ENCODE assay signal across 9 cellular contexts in the genomic region with DNA sequence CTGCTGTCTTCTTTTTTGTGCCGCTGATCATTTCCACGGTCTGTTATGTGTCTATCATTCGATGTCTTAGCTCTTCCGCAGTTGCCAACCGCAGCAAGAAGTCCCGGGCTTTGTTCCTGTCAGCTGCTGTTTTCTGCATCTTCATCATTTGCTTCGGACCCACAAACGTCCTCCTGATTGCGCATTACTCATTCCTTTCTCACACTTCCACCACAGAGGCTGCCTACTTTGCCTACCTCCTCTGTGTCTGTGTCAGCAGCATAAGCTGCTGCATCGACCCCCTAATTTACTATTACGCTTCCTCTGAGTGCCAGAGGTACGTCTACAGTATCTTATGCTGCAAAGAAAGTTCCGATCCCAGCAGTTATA. TPM values are rescaled to one million over a fixed set of nuclear protein-coding genes. Genes with fewer than 3 reads are reported as not detected.
DNase-seq lines count a peak whose midpoint lies in the region; ATAC-seq and TF ChIP-seq lines count a peak whose summit lies in the region.
"Had no signal": no experiment of that assay in that cellular context is flagged by ENCODE, and none has a peak within 500 bp of the region (broad histone marks: within the 10 kb centered on the region; RNA-seq: fewer than 3 reads in every experiment).

No MANE protein-coding gene starts in this region.

- H3K4me1 Mint-ChIP-seq in T-cell, result peaks cover 13 to 46% (median 33%) of the 10 kb centered on the region in 3 donors
- H3K4me1 Mint-ChIP-seq in glutamatergic neuron (ENCODE audit: low read depth, unreplicated experiment), result peaks cover 13% of the 10 kb centered on the region

- ATAC-seq in GM21367 (IDR thresholded peaks at IDR 0.05; ENCODE audit: unreplicated experiment) (peak; percentile 70), T-cell (replicated peaks in 1 of 4) (peak; percentile 75 to 93 (median 79)), SK-N-SH treated with all-trans-retinoic acid at 6 μM for 48 hours (no peak)

- H3K27ac Mint-ChIP-seq in T-cell (peak overlapping the region; percentile 79 to 81), glutamatergic neuron (ENCODE audit: unreplicated experiment) (no peak overlapping the region)

- peaks cover 16 to 20% (median 18%) of the 10 kb centered on the region in 3 donors for H3K9me3 Mint-ChIP-seq in T-cell
- H3K9me3 Mint-ChIP-seq in glutamatergic neuron (ENCODE audit: unreplicated experiment), result peaks cover 3% of the 10 kb centered on the region

- H3K27me3 Mint-ChIP-seq in T-cell (peaks cover 0 to 3% of the 10 kb centered on the region in 2 donors), glutamatergic neuron (ENCODE audit: unreplicated experiment) (peaks cover 3% of the 10 kb centered on the region)

- CTCF ChIA-PET in GM10248 (lab: Yijun Ruan, JAX) (interaction anchor here (1.3 kb wide), 1 partner anchor 10 kb away, joined by 3 read pairs; no protein-coding TSS in a partner anchor), T-cell (lab: Charles Lee) (interaction anchor here (0.6 to 1.6 kb wide), 3 partner anchors 16 to 41 kb away, joined by 5 to 12 read pairs (median 8); no protein-coding TSS in a partner anchor)

- TF ChIP-seq CTCF in GM10248 (IDR thresholded peaks at IDR 0.05; ENCODE audit: control extremely low read depth, extremely low read depth, low read depth, missing control alignments), result no peak
- no peak for TF ChIP-seq CTCF in glutamatergic neuron (IDR thresholded peaks at IDR 0.05; ENCODE audit: partially characterized antibody, unreplicated experiment)

- DNase-seq in GM10248 (ENCODE audit: extremely low spot score) (peak; percentile 50), T-cell (peak in 32 of 34 experiments; percentile 13 to 76 (median 52)), Kasumi-1 (lab: John Stamatoyannopoulos, UW) (no peak), glutamatergic neuron (no peak), NCI-H2227 treated with DMSO at 0.1 percent for 48 hours (lab: John Stamatoyannopoulos, UW) (no peak)
- DNase-seq in effector CD4-positive, alpha-beta T cell, result peak; percentile 41
- DNase-seq: COR-L47 had no signal

- peaks cover 10% of the 10 kb centered on the region for H3K36me3 Mint-ChIP-seq in T-cell
- H3K36me3 Mint-ChIP-seq in glutamatergic neuron (ENCODE audit: unreplicated experiment), result peaks cover 35% of the 10 kb centered on the region

- H3K4me3 Mint-ChIP-seq in T-cell (peak overlapping the region; percentile 40 to 55 (median 41)), glutamatergic neuron (ENCODE audit: unreplicated experiment) (no peak overlapping the region)

- POLR2A ChIA-PET in GM10248 (lab: Yijun Ruan, JAX), result no interaction called here
- POLR2A ChIA-PET in T-cell (lab: Charles Lee), result interaction anchor here in 1 of 2 donors (0.6 kb wide), 1 partner anchor 132 kb away, joined by 3 read pairs; no protein-coding TSS in a partner anchor

TF ChIP-seq in SK-N-SH treated with all-trans-retinoic acid at 6 μM for 48 hours, 23 proteins besides CTCF, POLR2A, EP300 and RAD21:
- no peak for TF ChIP-seq ZFP30 (CRISPR knock-in tag; IDR thresholded peaks at IDR 0.05)
- no peak for TF ChIP-seq ZNF565 (CRISPR knock-in tag; conservative IDR thresholded peaks at IDR 0.05; ENCODE audit: low read depth)
- no peak for TF ChIP-seq BACH2 (CRISPR knock-in tag; IDR thresholded peaks at IDR 0.05; ENCODE audit: borderline replicate concordance)
- TF ChIP-seq PPARA (CRISPR knock-in tag; IDR thresholded peaks at IDR 0.05; ENCODE audit: borderline replicate concordance), result no peak
- TF ChIP-seq CSDC2 (CRISPR knock-in tag; IDR thresholded peaks at IDR 0.05), result no peak
- no peak for TF ChIP-seq GLIS3 (CRISPR knock-in tag; IDR thresholded peaks at IDR 0.05)
- TF ChIP-seq ZFP3 (CRISPR knock-in tag; IDR thresholded peaks at IDR 0.05), result no peak
- no peak for TF ChIP-seq ZNF8 (CRISPR knock-in tag; IDR thresholded peaks at IDR 0.05)
- no peak for TF ChIP-seq OSR1 (CRISPR knock-in tag; IDR thresholded peaks at IDR 0.05)
- TF ChIP-seq ARNTL (CRISPR knock-in tag; IDR thresholded peaks at IDR 0.05; ENCODE audit: borderline replicate concordance, low read depth), result no peak
- no peak for TF ChIP-seq ISL1 (CRISPR knock-in tag; IDR thresholded peaks at IDR 0.05)
- TF ChIP-seq ESRRG (CRISPR knock-in tag; IDR thresholded peaks at IDR 0.05), result no peak
- TF ChIP-seq CREB5 (CRISPR knock-in tag; IDR thresholded peaks at IDR 0.05; ENCODE audit: low read depth), result no peak
- no peak for TF ChIP-seq ZNF70 (CRISPR knock-in tag; IDR thresholded peaks at IDR 0.05)
- no peak for TF ChIP-seq PATZ1 (CRISPR knock-in tag; IDR thresholded peaks at IDR 0.05; ENCODE audit: borderline replicate concordance)
TF ChIP-seq in SK-N-SH treated with all-trans-retinoic acid at 6 μM for 48 hours: peak in this region for 0.

RNA-seq across cellular contexts. Expression of gene F2R, which starts 17.1 kb away (rescaled TPM):
- total RNA-seq in T-cell (10 to 100 TPM in 2 of 5 donors, 1 to 10 TPM in 3; 4.3 to 16.3 (median 9.6) TPM), glutamatergic neuron (ENCODE audit: unreplicated experiment) (59.3 TPM)

Comparison
In these comparisons a context has a peak if more than half of its experiments do, and no peak if none do; other contexts are left out.
1. DNase-seq: peak in GM10248 (single experiment), T-cell (32 of 34) and effector CD4-positive, alpha-beta T cell (single experiment); none in Kasumi-1 (0 of 2), glutamatergic neuron (single experiment) and NCI-H2227 treated with DMSO at 0.1 percent for 48 hours (single experiment).